Comparison of ENCODE assay signal across 33 cellular contexts in the genomic region with DNA sequence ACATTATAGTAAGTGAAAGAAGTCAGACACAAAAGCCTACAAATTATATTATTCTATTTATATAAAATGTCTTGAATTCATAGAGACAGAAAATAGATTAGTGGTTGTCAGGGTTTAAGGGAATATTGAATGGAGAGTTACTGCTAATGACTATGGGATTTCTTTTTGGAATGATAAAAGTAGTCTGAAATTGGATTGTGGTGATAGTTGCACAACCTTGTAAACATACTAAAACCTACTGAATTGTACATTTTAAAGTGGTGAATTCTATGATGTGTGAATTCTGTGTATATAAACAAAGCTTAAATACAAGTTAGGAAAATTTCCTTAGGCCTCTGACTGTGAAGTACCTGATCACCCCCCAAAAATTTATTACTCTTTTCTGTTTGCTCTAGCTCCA.
DNase-seq lines count a peak whose midpoint lies in the region; ATAC-seq, FAIRE-seq and TF ChIP-seq lines count a peak whose summit lies in the region.
"Had no signal": no experiment of that assay in that cellular context is flagged by ENCODE, and none has a peak within 500 bp of the region (broad histone marks: within the 10 kb centered on the region; RNA-seq: fewer than 3 reads in every experiment).

No MANE protein-coding gene starts in this region.

- TF ChIP-seq CTCF in right lobe of liver (IDR thresholded peaks at IDR 0.05) (no peak), HepG2 (CRISPR knock-in tag; IDR thresholded peaks at IDR 0.05) (no peak), 22Rv1 (IDR thresholded peaks at IDR 0.05) (no peak), left ventricle myocardium inferior (IDR thresholded peaks at IDR 0.05; ENCODE audit: borderline replicate concordance) (no peak)

- H3K4me1 ChIP-seq in right lobe of liver = peaks cover 0 to 28% (median 6%) of the 10 kb centered on the region in 4 donors
- H3K4me1 ChIP-seq in HepG2 (ENCODE audit: insufficient read depth, low read length) = no peaks in the 10 kb centered on the region
- no peaks in the 10 kb centered on the region for H3K4me1 ChIP-seq in left ventricle myocardium inferior
- H3K4me1 ChIP-seq: A549, BE2C, Caco-2 had no signal

- BruUV-seq in HepG2 (replicated peaks; lab: Mats Ljungman, UMichigan) = no TSS peak

- POLR2A ChIA-PET in HepG2 (lab: Yijun Ruan, JAX) = no interaction called here

- H3K27me3 ChIP-seq in right lobe of liver = no peaks in the 10 kb centered on the region
- no peaks in the 10 kb centered on the region for H3K27me3 ChIP-seq in HepG2 (ENCODE audit: control insufficient read depth in 1 of 2, insufficient read depth in 2 of 2, low read length in 2 of 2)
- no peaks in the 10 kb centered on the region for H3K27me3 ChIP-seq in left ventricle myocardium inferior (ENCODE audit: low read depth)
- H3K27me3 ChIP-seq: BE2C; BLaER1; BLaER1 treated with 17β-estradiol and CSF1 and Interleukin-3, amounts not matched to agents 10 nM and 100 nM had no signal

- no peak overlapping the region for H3K4me2 ChIP-seq in HepG2 (ENCODE audit: low read depth, low read length)
- H3K4me2 ChIP-seq: A549; BLaER1; BLaER1 treated with 17β-estradiol and CSF1 and Interleukin-3, amounts not matched to agents 10 nM and 100 nM had no signal

- no peak for TF ChIP-seq EP300 in HepG2 (IDR thresholded peaks at IDR 0.05; ENCODE audit: low read depth in 2 of 2, low read length in 2 of 2)
- no peak for TF ChIP-seq EP300 in HepG2 (CRISPR knock-in tag; IDR thresholded peaks at IDR 0.05; ENCODE audit: borderline replicate concordance)

- no peak overlapping the region for H3K9ac ChIP-seq in HepG2 (ENCODE audit: insufficient read depth, low read depth, low read length)
- H3K9ac ChIP-seq: BLaER1; BLaER1 treated with 17β-estradiol and CSF1 and Interleukin-3, amounts not matched to agents 10 nM and 100 nM had no signal

- TF ChIP-seq RAD21 in HepG2 (CRISPR knock-in tag; IDR thresholded peaks at IDR 0.05) = no peak

- no peak for DNase-seq in right lobe of liver
- DNase-seq in HepG2 (ENCODE audit: low spot score) = no peak
- peak; percentile 21 for DNase-seq in iris pigment epithelial cell (ENCODE audit: low read depth)
- DNase-seq in left lobe of liver (ENCODE audit: low spot score) = no peak
- DNase-seq in COR-L47 (lab: John Stamatoyannopoulos, UW) = no peak
- no peak for DNase-seq in NCI-H146 (lab: John Stamatoyannopoulos, UW)
- DNase-seq in left ventricle myocardium inferior = no peak
- DNase-seq: 8988T; ACHN; AML-193; BE2C; C1 segment of cervical spinal cord; Caco-2; Calu3; CD4-positive, alpha-beta memory T cell; CD4-positive, alpha-beta T cell; CD4-positive, CD25-positive, alpha-beta regulatory T cell; CD8-positive, alpha-beta memory T cell; CD8-positive, alpha-beta T cell; DMS 273 treated with DMSO at 0.1 percent for 48 hours; DMS153; DMS53; DMS79; DMS79 treated with DMSO at 0.1 percent for 48 hours; DND-41; EL had no signal

- no peak for FAIRE-seq in HepG2 (lab: Jason Lieb, UNC)
- FAIRE-seq: A204.1, A549, D721Med had no signal

- H4K20me1 ChIP-seq in HepG2 (ENCODE audit: insufficient read depth, low read length) = no peaks in the 10 kb centered on the region
- H4K20me1 ChIP-seq: BLaER1; BLaER1 treated with 17β-estradiol and CSF1 and Interleukin-3, amounts not matched to agents 10 nM and 100 nM had no signal

- in situ Hi-C loops in HepG2 (cut with HindIII; ENCODE audit: extremely low pct_ligation_motif_present, low pct_unique_long_range_greater_than_20kb) = no loop called here

- H3K9me3 ChIP-seq in right lobe of liver = no peaks in the 10 kb centered on the region
- H3K9me3 ChIP-seq in HepG2 (ENCODE audit: low read length) = peaks cover 30% of the 10 kb centered on the region
- H3K9me3 ChIP-seq in left ventricle myocardium inferior (replicated peaks) = peaks cover 31% of the 10 kb centered on the region
- H3K9me3 ChIP-seq: A549, BE2C, Caco-2 had no signal

- H2AFZ ChIP-seq in HepG2 (ENCODE audit: low read length) = no peak overlapping the region

- ATAC-seq in right lobe of liver (peak; percentile 46 to 61 (median 58)), HepG2 (no peak), left lobe of liver (peak; percentile 42)
- ATAC-seq: A549; CD8-positive, alpha-beta T cell had no signal

- no peak for TF ChIP-seq POLR2A in right lobe of liver (IDR thresholded peaks at IDR 0.05)
- TF ChIP-seq POLR2A in HepG2 (IDR thresholded peaks at IDR 0.05; ENCODE audit: insufficient read depth in 1 of 2, low read depth in 2 of 2, low read length in 2 of 2) = no peak

- H3K27ac ChIP-seq in right lobe of liver (no peak overlapping the region), HepG2 (ENCODE audit: extremely low read length, insufficient read depth, low read length) (no peak overlapping the region), 22Rv1 (peak overlapping the region; percentile 91; the same call in 1 of the 2 replicates), left ventricle myocardium inferior (replicated peaks) (no peak overlapping the region)
- H3K27ac ChIP-seq: A549; BLaER1; BLaER1 treated with 17β-estradiol and CSF1 and Interleukin-3, amounts not matched to agents 10 nM and 100 nM; C4-2B had no signal

- intact Hi-C loops in right lobe of liver (cut with DNase I) = no loop called here
- intact Hi-C loops in HepG2 (cut with micrococcal nuclease; ENCODE audit: unreplicated experiment) = no loop called here
- intact Hi-C loops in left ventricle myocardium inferior (cut with micrococcal nuclease) = no loop called here

- H3K79me2 ChIP-seq in HepG2 (ENCODE audit: insufficient read depth, low read length) = no peaks in the 10 kb centered on the region

- CTCF ChIA-PET in HepG2 (lab: Yijun Ruan, JAX; ENCODE audit: low intra/inter-chr PET ratio, low total read pairs) = no interaction called here

- H3K36me3 ChIP-seq in right lobe of liver (no peaks in the 10 kb centered on the region), HepG2 (replicated peaks in 1 of 2; ENCODE audit: control insufficient read depth in 1 of 2, insufficient read depth in 2 of 2, low read length in 2 of 2) (no peaks in the 10 kb centered on the region), left ventricle myocardium inferior (no peaks in the 10 kb centered on the region)
- H3K36me3 ChIP-seq: BE2C; BLaER1; BLaER1 treated with 17β-estradiol and CSF1 and Interleukin-3, amounts not matched to agents 10 nM and 100 nM had no signal

- no peak overlapping the region for H3K4me3 ChIP-seq in right lobe of liver
- H3K4me3 ChIP-seq in HepG2 (replicated peaks in 1 of 3; ENCODE audit: insufficient read depth in 1 of 3, low read depth in 2 of 3, low read length in 3 of 3) = no peak overlapping the region
- H3K4me3 ChIP-seq in left ventricle myocardium inferior = no peak overlapping the region
- H3K4me3 ChIP-seq: A549; BLaER1; BLaER1 treated with 17β-estradiol and CSF1 and Interleukin-3, amounts not matched to agents 10 nM and 100 nM had no signal

TF ChIP-seq in HepG2, 621 proteins besides CTCF, POLR2A, EP300 and RAD21:
- TF ChIP-seq SP5 (CRISPR knock-in tag; IDR thresholded peaks at IDR 0.05; ENCODE audit: borderline replicate concordance, low read depth) = no peak
